In the genomic region with DNA sequence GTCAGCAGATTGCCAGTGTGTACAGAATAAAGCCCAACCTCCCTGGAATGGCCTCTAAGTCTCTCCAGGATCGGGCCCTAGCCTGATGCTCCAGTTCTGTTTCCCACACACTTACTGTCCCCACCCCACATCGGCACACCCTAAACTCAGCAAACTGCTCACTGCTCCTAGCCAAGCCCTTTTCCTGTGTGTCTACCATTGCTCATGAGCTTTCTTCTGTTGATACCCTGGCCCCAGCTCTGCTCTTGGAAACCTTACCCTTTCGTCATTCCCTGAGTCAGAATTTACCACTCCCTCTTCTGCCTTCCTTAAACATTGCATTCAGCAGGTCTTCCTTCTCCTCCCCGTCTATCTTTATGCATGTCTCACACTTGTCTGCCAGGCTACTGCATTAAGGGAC, we compare ENCODE assay signal across 14 cellular contexts.
DNase-seq lines count a peak whose midpoint lies in the region; ATAC-seq and TF ChIP-seq lines count a peak whose summit lies in the region.
"Had no signal": no experiment of that assay in that cellular context is flagged by ENCODE, and none has a peak within 500 bp of the region (broad histone marks: within the 10 kb centered on the region; RNA-seq: fewer than 3 reads in every experiment).

No MANE protein-coding gene starts in this region.

- DNase-seq in DMS 273 (lab: John Stamatoyannopoulos, UW; ENCODE audit: unreplicated experiment) (peak; percentile 94), NCI-H446 treated with DMSO at 0.1 percent for 48 hours (lab: John Stamatoyannopoulos, UW) (peak; percentile 92), endodermal cell (no peak), neural crest cell (ENCODE audit: low read depth, low spot score) (no peak), NCI-H2171 treated with DMSO at 0.1 percent for 48 hours (lab: John Stamatoyannopoulos, UW) (no peak), NCI-H774 (lab: John Stamatoyannopoulos, UW) (no peak)
- no peak for DNase-seq in activated effector memory CD4-positive, alpha-beta T cell treated with anti-CD3 and anti-CD28 coated beads, Interleukin-2, amount 50 U/mL, for 16 hours
- DNase-seq: activated CD4-positive, CD25-positive, alpha-beta regulatory T cell; Caco-2; effector CD4-positive, alpha-beta T cell; left colon; OCI-M1 had no signal

- peaks cover 18% of the 10 kb centered on the region for H3K4me1 Mint-ChIP-seq in endodermal cell
- H3K4me1 Mint-ChIP-seq in neural crest cell, result peaks cover 28% of the 10 kb centered on the region
- H3K4me1 Mint-ChIP-seq: activated T-helper 17 cell treated with anti-CD3 and anti-CD28 coated beads, Interleukin-2, amount 50 U/mL, for 72 hours had no signal

- no peaks in the 10 kb centered on the region for H3K9me3 ChIP-seq in endodermal cell (ENCODE audit: control insufficient read depth, low read length)
- H3K9me3 ChIP-seq: Caco-2 had no signal

- TF ChIP-seq CTCF in endodermal cell (conservative IDR thresholded peaks at IDR 0.05) (peak; percentile 34), neural crest cell (conservative IDR thresholded peaks at IDR 0.05) (no peak)

- ATAC-seq in HG03045 (IDR thresholded peaks at IDR 0.05; ENCODE audit: unreplicated experiment), result no peak
- ATAC-seq: activated T-helper 17 cell treated with anti-CD3 and anti-CD28 coated beads, Interleukin-2, amount 50 U/mL, for 72 hours; left colon had no signal

- no peak overlapping the region for H3K9ac ChIP-seq in endodermal cell (ENCODE audit: extremely low read depth, low read length, poor library complexity, severe bottlenecking)

- H3K4me3 Mint-ChIP-seq in endodermal cell, result no peak overlapping the region
- H3K4me3 Mint-ChIP-seq in neural crest cell, result no peak overlapping the region
- H3K4me3 Mint-ChIP-seq: activated T-helper 17 cell treated with anti-CD3 and anti-CD28 coated beads, Interleukin-2, amount 50 U/mL, for 72 hours had no signal

- no peaks in the 10 kb centered on the region for H3K27me3 ChIP-seq in endodermal cell (ENCODE audit: control insufficient read depth, insufficient read depth, low read length, poor library complexity, severe bottlenecking)

- WGBS in endodermal cell (ENCODE audit: insufficient coverage in 1 of 2, insufficient read length in 1 of 2), 2 experiments, result 87 to 96% methylated on average over 3 to 4 of the region's 4 CpGs

- H3K4me3 ChIP-seq in endodermal cell (ENCODE audit: low read length), result no peak overlapping the region

- H3K27ac ChIP-seq in endodermal cell (ENCODE audit: low read depth, low read length), result no peak overlapping the region

- H3K27me3 Mint-ChIP-seq in endodermal cell (ENCODE audit: insufficient read depth) (no peaks in the 10 kb centered on the region), neural crest cell (ENCODE audit: low read depth) (no peaks in the 10 kb centered on the region)

- H3K4me1 ChIP-seq in endodermal cell (ENCODE audit: control insufficient read depth, insufficient read depth, low read length), result peaks cover 4% of the 10 kb centered on the region
- H3K4me1 ChIP-seq: Caco-2 had no signal

- no peaks in the 10 kb centered on the region for H3K36me3 ChIP-seq in endodermal cell (ENCODE audit: control insufficient read depth, insufficient read depth, low read length)

- H3K27ac Mint-ChIP-seq in endodermal cell (no peak overlapping the region), neural crest cell (ENCODE audit: unreplicated experiment) (peak overlapping the region; percentile 67)
- H3K27ac Mint-ChIP-seq: activated T-helper 17 cell treated with anti-CD3 and anti-CD28 coated beads, Interleukin-2, amount 50 U/mL, for 72 hours had no signal

- H3K9me3 Mint-ChIP-seq in endodermal cell (no peaks in the 10 kb centered on the region), neural crest cell (peaks cover 4% of the 10 kb centered on the region)
- H3K9me3 Mint-ChIP-seq: activated T-helper 17 cell treated with anti-CD3 and anti-CD28 coated beads, Interleukin-2, amount 50 U/mL, for 72 hours had no signal

- H3K36me3 Mint-ChIP-seq in endodermal cell (ENCODE audit: low read depth) (no peaks in the 10 kb centered on the region), neural crest cell (ENCODE audit: low read depth) (peaks cover 4% of the 10 kb centered on the region)

Comparison
In these comparisons a context has a peak if more than half of its experiments do, and no peak if none do; other contexts are left out.
1. DNase-seq: peak in DMS 273 (single experiment) and NCI-H446 treated with DMSO at 0.1 percent for 48 hours (single experiment); none in endodermal cell (single experiment), neural crest cell (single experiment), activated effector memory CD4-positive, alpha-beta T cell treated with anti-CD3 and anti-CD28 coated beads, Interleukin-2, amount 50 U/mL, for 16 hours (single experiment), NCI-H2171 treated with DMSO at 0.1 percent for 48 hours (single experiment) and NCI-H774 (single experiment).